Comparison of ENCODE assay signal across 14 cellular contexts in the genomic region with DNA sequence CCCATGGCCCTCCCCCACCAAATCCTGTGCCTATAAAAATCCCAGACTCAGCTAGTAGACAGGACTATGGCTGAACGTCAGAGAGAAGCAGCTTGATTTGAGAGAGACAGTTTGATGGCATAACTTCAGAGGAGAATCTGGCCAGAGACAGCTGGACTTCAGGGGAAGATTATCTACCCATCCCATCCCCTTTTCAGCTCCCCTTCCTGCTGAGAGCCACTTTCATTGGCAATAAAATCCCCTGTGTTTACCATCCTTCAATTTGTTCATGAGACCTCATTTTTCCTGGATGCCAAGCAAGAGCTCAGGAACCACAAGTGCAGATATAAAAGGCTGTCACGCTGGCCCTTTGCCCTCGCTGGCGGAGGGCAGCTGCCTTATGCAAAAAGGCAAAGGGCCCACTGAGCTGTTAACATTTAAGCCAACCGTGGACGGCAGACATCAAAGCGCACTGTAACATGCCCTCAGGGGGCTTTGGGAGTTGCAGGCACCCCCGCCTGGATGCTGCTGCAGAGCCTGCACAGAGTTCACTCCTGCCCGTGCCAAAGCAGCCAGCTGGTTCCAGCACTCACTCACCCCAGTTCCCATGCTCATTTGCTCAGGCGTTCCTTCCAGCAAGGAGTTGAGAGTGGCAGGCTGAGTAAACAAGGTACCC.
A peak's percentile ranks its signal among the peaks of the same experiment; 100 is the strongest.
DNase-seq lines count a peak whose midpoint lies in the region; ATAC-seq and TF ChIP-seq lines count a peak whose summit lies in the region.
"Had no signal": no experiment of that assay in that cellular context is flagged by ENCODE, and none has a peak within 500 bp of the region (broad histone marks: within the 10 kb centered on the region; RNA-seq: fewer than 3 reads in every experiment).

No MANE protein-coding gene starts in this region.

- H3K27ac ChIP-seq in subcutaneous abdominal adipose tissue (ENCODE audit: low read depth, low read length), result peak overlapping the region; percentile 20
- H3K27ac ChIP-seq in coronary artery, result no peak overlapping the region
- H3K27ac ChIP-seq in transverse colon, result no peak overlapping the region
- H3K27ac ChIP-seq: HL-60 had no signal

- no peak for ATAC-seq in activated naive CD8-positive, alpha-beta T cell treated with anti-CD3 and anti-CD28 coated beads, Interleukin-2, amount 50 U/mL, for 24 hours
- no peak for ATAC-seq in effector memory CD8-positive, alpha-beta T cell (replicated peaks)
- no peak for ATAC-seq in GM21367 (IDR thresholded peaks at IDR 0.05; ENCODE audit: unreplicated experiment)

- H3K4me1 ChIP-seq in subcutaneous abdominal adipose tissue (ENCODE audit: control insufficient read depth in 5 of 5, insufficient read depth in 5 of 5, low read length in 5 of 5) (peaks cover 0 to 19% (median 12%) of the 10 kb centered on the region in 5 donors), transverse colon (peaks cover 0 to 4% (median 0%) of the 10 kb centered on the region in 4 donors)

- 83% methylated on average over 1 to 10 of the region's 10 CpGs for WGBS in transverse colon (ENCODE audit: low coverage in 1 of 2), 2 donors

- no peak overlapping the region for H3K9ac ChIP-seq in subcutaneous abdominal adipose tissue (ENCODE audit: low read length in 5 of 5)

- in situ Hi-C loops in transverse colon (cut with MboI; ENCODE audit: low pct_ligation_motif_present in 1 of 4, low pct_unique_long_range_greater_than_20kb in 1 of 4, low sequenced_read_pairs in 3 of 4), result no loop called here

- H3K4me3 ChIP-seq in subcutaneous abdominal adipose tissue (ENCODE audit: low read depth in 1 of 5, low read length in 5 of 5), result no peak overlapping the region
- no peak overlapping the region for H3K4me3 ChIP-seq in coronary artery
- no peak overlapping the region for H3K4me3 ChIP-seq in transverse colon
- H3K4me3 ChIP-seq: vagina had no signal

- TF ChIP-seq POLR2A in transverse colon (IDR thresholded peaks at IDR 0.05), result no peak

- H3K36me3 ChIP-seq in subcutaneous abdominal adipose tissue (ENCODE audit: control insufficient read depth in 5 of 5, insufficient read depth in 5 of 5, low read length in 5 of 5), result peaks cover 0 to 9% (median 3%) of the 10 kb centered on the region in 5 donors
- no peaks in the 10 kb centered on the region for H3K36me3 ChIP-seq in transverse colon
- H3K36me3 ChIP-seq: vagina had no signal

- no peak overlapping the region for H3K4me3 Mint-ChIP-seq in activated naive CD8-positive, alpha-beta T cell
- no peak overlapping the region for H3K4me3 Mint-ChIP-seq in activated naive CD8-positive, alpha-beta T cell treated with anti-CD3 and anti-CD28 coated beads, Interleukin-2, amount 50 U/mL, for 24 hours
- H3K4me3 Mint-ChIP-seq in effector memory CD8-positive, alpha-beta T cell, result no peak overlapping the region

- no peaks in the 10 kb centered on the region for H3K9me3 Mint-ChIP-seq in activated naive CD8-positive, alpha-beta T cell (ENCODE audit: low read depth)
- no peaks in the 10 kb centered on the region for H3K9me3 Mint-ChIP-seq in activated naive CD8-positive, alpha-beta T cell treated with anti-CD3 and anti-CD28 coated beads, Interleukin-2, amount 50 U/mL, for 24 hours
- no peaks in the 10 kb centered on the region for H3K9me3 Mint-ChIP-seq in effector memory CD8-positive, alpha-beta T cell

- H3K27me3 Mint-ChIP-seq in activated naive CD8-positive, alpha-beta T cell, result no peaks in the 10 kb centered on the region
- H3K27me3 Mint-ChIP-seq in activated naive CD8-positive, alpha-beta T cell treated with anti-CD3 and anti-CD28 coated beads, Interleukin-2, amount 50 U/mL, for 24 hours, result no peaks in the 10 kb centered on the region
- H3K27me3 Mint-ChIP-seq in effector memory CD8-positive, alpha-beta T cell, result no peaks in the 10 kb centered on the region

- H3K9me3 ChIP-seq in subcutaneous abdominal adipose tissue (ENCODE audit: control insufficient read depth in 5 of 5, low read length in 5 of 5) (no peaks in the 10 kb centered on the region), transverse colon (no peaks in the 10 kb centered on the region)
- H3K9me3 ChIP-seq: vagina had no signal

- no peak for DNase-seq in activated naive CD8-positive, alpha-beta T cell treated with anti-CD3 and anti-CD28 coated beads, Interleukin-2, amount 50 U/mL, for 24 hours
- DNase-seq in RPMI7951 (ENCODE audit: low read depth) (peak; percentile 59), coronary artery (ENCODE audit: low spot score) (no peak), transverse colon (no peak)
- DNase-seq in effector memory CD8-positive, alpha-beta T cell, result no peak
- DNase-seq: activated CD4-positive, alpha-beta T cell treated with anti-CD3 and anti-CD28 coated beads for 48 hours; effector CD8-positive, alpha-beta T cell; H7; OCI-M1 had no signal

- peaks cover 15% of the 10 kb centered on the region for H3K36me3 Mint-ChIP-seq in activated naive CD8-positive, alpha-beta T cell
- peaks cover 51% of the 10 kb centered on the region for H3K36me3 Mint-ChIP-seq in activated naive CD8-positive, alpha-beta T cell treated with anti-CD3 and anti-CD28 coated beads, Interleukin-2, amount 50 U/mL, for 24 hours (ENCODE audit: low read depth)
- peaks cover 66% of the 10 kb centered on the region for H3K36me3 Mint-ChIP-seq in effector memory CD8-positive, alpha-beta T cell (ENCODE audit: insufficient read depth)

- TF ChIP-seq EP300 in transverse colon (IDR thresholded peaks at IDR 0.05; ENCODE audit: low read depth), result no peak

- peaks cover 33% of the 10 kb centered on the region for H3K4me1 Mint-ChIP-seq in activated naive CD8-positive, alpha-beta T cell (ENCODE audit: low read depth)
- H3K4me1 Mint-ChIP-seq in activated naive CD8-positive, alpha-beta T cell treated with anti-CD3 and anti-CD28 coated beads, Interleukin-2, amount 50 U/mL, for 24 hours, result peaks cover 3% of the 10 kb centered on the region
- H3K4me1 Mint-ChIP-seq in effector memory CD8-positive, alpha-beta T cell (ENCODE audit: low read depth in 2 of 2), result peaks cover 13 to 36% of the 10 kb centered on the region in 2 donors

- H3K27me3 ChIP-seq in subcutaneous abdominal adipose tissue (ENCODE audit: control insufficient read depth in 5 of 5, insufficient read depth in 4 of 5, low read length in 5 of 5), result no peaks in the 10 kb centered on the region
- H3K27me3 ChIP-seq in transverse colon, result no peaks in the 10 kb centered on the region
- H3K27me3 ChIP-seq: vagina had no signal

- TF ChIP-seq CTCF in coronary artery (IDR thresholded peaks at IDR 0.05) (no peak), transverse colon (IDR thresholded peaks at IDR 0.05) (no peak)

- intact Hi-C loops in transverse colon (cut with DNase I; ENCODE audit: low total_unique reads), result no loop called here

- H3K27ac Mint-ChIP-seq in activated naive CD8-positive, alpha-beta T cell, result peak overlapping the region; percentile 67
- H3K27ac Mint-ChIP-seq in activated naive CD8-positive, alpha-beta T cell treated with anti-CD3 and anti-CD28 coated beads, Interleukin-2, amount 50 U/mL, for 24 hours, result no peak overlapping the region
- H3K27ac Mint-ChIP-seq in effector memory CD8-positive, alpha-beta T cell, result peak overlapping the region; percentile 78
